In the genomic region with DNA sequence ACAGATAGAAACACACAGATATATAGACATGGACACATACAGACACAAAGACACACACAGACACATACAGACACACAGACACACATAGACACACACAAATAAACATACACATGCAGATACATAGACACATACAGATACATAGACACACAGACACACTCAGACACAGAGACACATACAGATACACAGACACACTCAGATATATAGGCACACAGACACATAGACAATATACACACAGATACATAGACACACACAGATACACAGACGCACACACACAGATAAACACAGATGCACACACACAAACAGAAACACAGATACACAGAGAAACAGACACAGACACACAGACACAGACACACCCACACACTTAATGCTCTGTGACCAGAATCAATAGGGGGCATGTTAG, we compare ENCODE assay signal across 27 cellular contexts.
DNase-seq lines count a peak whose midpoint lies in the region; ATAC-seq, FAIRE-seq and TF ChIP-seq lines count a peak whose summit lies in the region.
"Had no signal": no experiment of that assay in that cellular context is flagged by ENCODE, and none has a peak within 500 bp of the region (broad histone marks: within the 10 kb centered on the region; RNA-seq: fewer than 3 reads in every experiment).

No MANE protein-coding gene starts in this region.

- no peaks in the 10 kb centered on the region for H3K27me3 ChIP-seq in IMR-90 (ENCODE audit: control insufficient read depth, insufficient read depth, low read length)
- H3K27me3 ChIP-seq in K562 (ENCODE audit: control insufficient read depth in 2 of 2, insufficient read depth in 2 of 2, low read length in 2 of 2), result peaks cover 3 to 26% of the 10 kb centered on the region in 2 experiments; a peak in 3 of 5 replicates
- peaks cover 0 to 36% (median 0%) of the 10 kb centered on the region in 4 donors for H3K27me3 ChIP-seq in esophagus muscularis mucosa
- no peaks in the 10 kb centered on the region for H3K27me3 ChIP-seq in WERI-Rb-1 (ENCODE audit: insufficient read depth, low read depth, severe bottlenecking)
- H3K27me3 ChIP-seq: BE2C, BLaER1 had no signal

- intact Hi-C loops in IMR-90 (cut with micrococcal nuclease) (no loop called here), K562 (cut with micrococcal nuclease) (no loop called here), esophagus muscularis mucosa (cut with DNase I) (no loop called here)

- TF ChIP-seq CTCF in IMR-90 (conservative IDR thresholded peaks at IDR 0.05; ENCODE audit: low read depth, low read length) (no peak), K562 (IDR thresholded peaks at IDR 0.05 in 2 of 3, conservative IDR thresholded peaks at IDR 0.05 in 1 of 3; ENCODE audit: insufficient read depth in 2 of 3, low read depth in 1 of 3, low read length in 3 of 3) (no peak), esophagus muscularis mucosa (IDR thresholded peaks at IDR 0.05) (no peak), WERI-Rb-1 (IDR thresholded peaks at IDR 0.05; ENCODE audit: low read depth, low read length) (no peak)

- H3K18ac ChIP-seq in IMR-90 (ENCODE audit: low read depth, low read length), result no peak overlapping the region

- H3K4me1 Mint-ChIP-seq in activated naive CD8-positive, alpha-beta T cell treated with anti-CD3 and anti-CD28 coated beads, Interleukin-2, amount 50 U/mL, for 24 hours, result no peaks in the 10 kb centered on the region
- H3K4me1 Mint-ChIP-seq: CD14-positive monocyte; CD4-positive, alpha-beta memory T cell; CD4-positive, CD25-positive, alpha-beta regulatory T cell; CD8-positive, alpha-beta memory T cell had no signal

- no CpG with 5 or more reads among the region's 1 CpG for WGBS in IMR-90 (ENCODE audit: extremely low coverage in 2 of 2, insufficient read length in 1 of 2), 2 experiments
- WGBS in K562 (ENCODE audit: insufficient coverage, low coverage, missing lambda C conversion rate), result 0% methylated on average over 1 of the region's 1 CpG
- 80% methylated on average over 1 of the region's 1 CpG for WGBS in esophagus muscularis mucosa

- no peak overlapping the region for H2BK120ac ChIP-seq in IMR-90 (ENCODE audit: low read depth, low read length)

- no peaks in the 10 kb centered on the region for H3K9me1 ChIP-seq in IMR-90 (ENCODE audit: insufficient read depth, low read length)
- no peaks in the 10 kb centered on the region for H3K9me1 ChIP-seq in K562 (ENCODE audit: control insufficient read depth, insufficient read depth, low read length)

- H3K9me3 ChIP-seq in IMR-90 (ENCODE audit: control insufficient read depth, insufficient read depth, low read length) (peaks cover 19% of the 10 kb centered on the region), K562 (replicated peaks; ENCODE audit: control insufficient read depth, insufficient read depth, low read depth, low read length) (no peaks in the 10 kb centered on the region), esophagus muscularis mucosa (peaks cover 0 to 5% (median 0%) of the 10 kb centered on the region in 4 donors), WERI-Rb-1 (ENCODE audit: severe bottlenecking) (peaks cover 3% of the 10 kb centered on the region)
- H3K9me3 ChIP-seq: BE2C had no signal

- no peak overlapping the region for H2AFZ ChIP-seq in IMR-90 (replicated peaks; ENCODE audit: low read length, poor library complexity)
- H2AFZ ChIP-seq in K562 (ENCODE audit: low read depth, low read length), result no peak overlapping the region

- H3K36me3 Mint-ChIP-seq in activated naive CD8-positive, alpha-beta T cell treated with anti-CD3 and anti-CD28 coated beads, Interleukin-2, amount 50 U/mL, for 24 hours (ENCODE audit: low read depth), result no peaks in the 10 kb centered on the region
- H3K36me3 Mint-ChIP-seq: CD14-positive monocyte; CD4-positive, alpha-beta memory T cell; CD4-positive, CD25-positive, alpha-beta regulatory T cell; CD8-positive, alpha-beta memory T cell had no signal

- H3K27ac Mint-ChIP-seq in activated naive CD8-positive, alpha-beta T cell treated with anti-CD3 and anti-CD28 coated beads, Interleukin-2, amount 50 U/mL, for 24 hours, result no peak overlapping the region
- H3K27ac Mint-ChIP-seq: CD14-positive monocyte; CD4-positive, alpha-beta memory T cell; CD4-positive, CD25-positive, alpha-beta regulatory T cell; CD8-positive, alpha-beta memory T cell had no signal

- H2AK9ac ChIP-seq in IMR-90 (replicated peaks; ENCODE audit: low read depth, low read length, poor library complexity), result no peak overlapping the region

- no peak overlapping the region for H4K5ac ChIP-seq in IMR-90 (ENCODE audit: low read depth, low read length)

- H2BK5ac ChIP-seq in IMR-90 (ENCODE audit: low read depth, low read length, poor library complexity, severe bottlenecking), result peak overlapping the region; percentile 54

- TF ChIP-seq POLR2A in IMR-90 (IDR thresholded peaks at IDR 0.05; ENCODE audit: low read depth, low read length) (no peak), K562 (conservative IDR thresholded peaks at IDR 0.05) (no peak), esophagus muscularis mucosa (IDR thresholded peaks at IDR 0.05; ENCODE audit: low read depth) (no peak)

- CTCF ChIA-PET in IMR-90 (lab: Yijun Ruan, JAX), result no interaction called here
- CTCF ChIA-PET in K562 (lab: Yijun Ruan, JAX; ENCODE audit: low intra/inter-chr PET ratio), result no interaction called here

- POLR2A ChIA-PET in IMR-90 (lab: Charles Lee; ENCODE audit: unreplicated experiment), result no interaction called here
- POLR2A ChIA-PET in K562 (lab: Yijun Ruan, JAX), result no interaction called here

- H3K9ac ChIP-seq in IMR-90 (ENCODE audit: low read depth, low read length) (no peak overlapping the region), K562 (ENCODE audit: insufficient read depth in 1 of 2, low read depth in 2 of 2, low read length in 2 of 2) (no peak overlapping the region)
- H3K9ac ChIP-seq: BLaER1 had no signal

- dilution Hi-C loops in IMR-90 (cut with HindIII; ENCODE audit: low sequenced_read_pairs, unreplicated experiment), result no loop called here

- H3K4ac ChIP-seq in IMR-90 (ENCODE audit: low read depth, low read length), result no peak overlapping the region

- no peaks in the 10 kb centered on the region for H3K79me1 ChIP-seq in IMR-90 (ENCODE audit: low read depth in 1 of 2, low read length in 2 of 2)

- no peak overlapping the region for H3K4me3 ChIP-seq in IMR-90 (ENCODE audit: insufficient read depth, low read depth, low read length)
- H3K4me3 ChIP-seq in K562, result no peak overlapping the region
- H3K4me3 ChIP-seq in esophagus muscularis mucosa, result no peak overlapping the region
- H3K4me3 ChIP-seq in WERI-Rb-1 (ENCODE audit: low read depth, low read length), result no peak overlapping the region
- H3K4me3 ChIP-seq: BLaER1, GM12878 had no signal

- H3K27me3 Mint-ChIP-seq in activated naive CD8-positive, alpha-beta T cell treated with anti-CD3 and anti-CD28 coated beads, Interleukin-2, amount 50 U/mL, for 24 hours, result no peaks in the 10 kb centered on the region
- H3K27me3 Mint-ChIP-seq: CD4-positive, alpha-beta memory T cell; CD4-positive, CD25-positive, alpha-beta regulatory T cell had no signal

- no peak overlapping the region for H2BK15ac ChIP-seq in IMR-90 (ENCODE audit: low read depth, low read length)

- no peak overlapping the region for H4K91ac ChIP-seq in IMR-90 (ENCODE audit: insufficient read depth, low read depth, low read length)

- H2BK20ac ChIP-seq in IMR-90 (ENCODE audit: low read depth, low read length), result no peak overlapping the region

- BruUV-seq in IMR-90 (replicated peaks; lab: Mats Ljungman, UMichigan) (no TSS peak), K562 (replicated peaks; lab: Mats Ljungman, UMichigan) (no TSS peak)

- ATAC-seq in IMR-90 (ENCODE audit: low read depth), result no peak
- no peak for ATAC-seq in K562
- no peak for ATAC-seq in activated naive CD8-positive, alpha-beta T cell treated with anti-CD3 and anti-CD28 coated beads, Interleukin-2, amount 50 U/mL, for 24 hours
- ATAC-seq: GM12878 had no signal

- no peaks in the 10 kb centered on the region for H4K20me1 ChIP-seq in IMR-90 (ENCODE audit: insufficient read depth, low read length)
- H4K20me1 ChIP-seq in K562 (replicated peaks; ENCODE audit: control insufficient read depth, insufficient read depth, low read length), result no peaks in the 10 kb centered on the region; the same call in 1 of the 2 replicates
- H4K20me1 ChIP-seq: BLaER1 had no signal

- no peak overlapping the region for H4K8ac ChIP-seq in IMR-90 (ENCODE audit: low read depth in 2 of 2, low read length in 2 of 2)

- TF ChIP-seq EP300 in K562 (IDR thresholded peaks at IDR 0.05; ENCODE audit: low read length) (no peak), esophagus muscularis mucosa (IDR thresholded peaks at IDR 0.05) (no peak)

- no peak overlapping the region for H3K14ac ChIP-seq in IMR-90 (replicated peaks; ENCODE audit: low read depth, low read length)

- no peaks in the 10 kb centered on the region for H3K79me2 ChIP-seq in K562 (ENCODE audit: control insufficient read depth, insufficient read depth, low read length)

- H3K4me1 ChIP-seq in IMR-90 (ENCODE audit: control insufficient read depth, insufficient read depth, low read length) (no peaks in the 10 kb centered on the region), K562 (replicated peaks in 1 of 2; ENCODE audit: control insufficient read depth in 2 of 2, insufficient read depth in 2 of 2, low read length in 2 of 2) (no peaks in the 10 kb centered on the region), esophagus muscularis mucosa (no peaks in the 10 kb centered on the region)
- H3K4me1 ChIP-seq: BE2C had no signal

- H3K4me2 ChIP-seq in IMR-90 (ENCODE audit: low read depth, low read length), result no peak overlapping the region
- no peak overlapping the region for H3K4me2 ChIP-seq in K562 (ENCODE audit: insufficient read depth, low read length)
- H3K4me2 ChIP-seq: BLaER1 had no signal

- H3K4me3 Mint-ChIP-seq in activated naive CD8-positive, alpha-beta T cell treated with anti-CD3 and anti-CD28 coated beads, Interleukin-2, amount 50 U/mL, for 24 hours, result no peak overlapping the region
- H3K4me3 Mint-ChIP-seq: CD14-positive monocyte; CD4-positive, alpha-beta memory T cell; CD4-positive, CD25-positive, alpha-beta regulatory T cell; CD8-positive, alpha-beta memory T cell had no signal

- H3K27ac ChIP-seq in IMR-90 (ENCODE audit: insufficient read depth, low read length) (no peak overlapping the region), K562 (ENCODE audit: extremely low read depth, low read depth, low read length) (no peak overlapping the region), esophagus muscularis mucosa (replicated peaks in 1 of 4) (no peak overlapping the region), WERI-Rb-1 (no peak overlapping the region)
- H3K27ac ChIP-seq: BLaER1 had no signal

- H3K36me3 ChIP-seq in IMR-90 (ENCODE audit: control insufficient read depth, insufficient read depth, low read length) (no peaks in the 10 kb centered on the region), K562 (ENCODE audit: control insufficient read depth, insufficient read depth, low read length) (no peaks in the 10 kb centered on the region), esophagus muscularis mucosa (no peaks in the 10 kb centered on the region), WERI-Rb-1 (no peaks in the 10 kb centered on the region)
- H3K36me3 ChIP-seq: BE2C, BLaER1 had no signal

- FAIRE-seq in K562 (lab: Jason Lieb, UNC), result peak; percentile 52
- FAIRE-seq: A204.1, GM12878, GM12892, GM18507, GM19239 had no signal

- H3K56ac ChIP-seq in IMR-90 (ENCODE audit: extremely low read depth, insufficient read depth, low read length), result no peak overlapping the region

- no peaks in the 10 kb centered on the region for H3K9me3 Mint-ChIP-seq in activated naive CD8-positive, alpha-beta T cell treated with anti-CD3 and anti-CD28 coated beads, Interleukin-2, amount 50 U/mL, for 24 hours
- H3K9me3 Mint-ChIP-seq: CD8-positive, alpha-beta memory T cell had no signal

- in situ Hi-C loops in IMR-90 (cut with MboI; ENCODE audit: low sequenced_read_pairs), result no loop called here
- in situ Hi-C loops in K562 (cut with MboI), result no loop called here

- DNase-seq in IMR-90, result no peak
- no peak for DNase-seq in K562 (ENCODE audit: extremely low read depth in 1 of 4, low spot score in 3 of 4)
- peak; percentile 82 for DNase-seq in esophagus muscularis mucosa (ENCODE audit: extremely low spot score)
- no peak for DNase-seq in activated naive CD8-positive, alpha-beta T cell treated with anti-CD3 and anti-CD28 coated beads, Interleukin-2, amount 50 U/mL, for 24 hours
- DNase-seq in WERI-Rb-1, result no peak
- DNase-seq: 8988T; ACHN; BE2C; C1 segment of cervical spinal cord; CD4-positive, alpha-beta memory T cell; CD4-positive, CD25-positive, alpha-beta regulatory T cell; CD8-positive, alpha-beta memory T cell; COR-L47; DMS 273 treated with DMSO at 0.1 percent for 48 hours; DMS153; DMS53; DMS79; DND-41; EL; GDM1 had no signal

- H2AK5ac ChIP-seq in IMR-90 (ENCODE audit: low read depth, low read length), result no peak overlapping the region

- no peak overlapping the region for H3K23ac ChIP-seq in IMR-90 (ENCODE audit: low read depth, low read length)

- no peak for TF ChIP-seq RAD21 in IMR-90 (IDR thresholded peaks at IDR 0.05; ENCODE audit: low read length)
- TF ChIP-seq RAD21 in K562 (CRISPR knock-in tag; conservative IDR thresholded peaks at IDR 0.05 in 1 of 2, IDR thresholded peaks at IDR 0.05 in 1 of 2), result no peak
